In genomic region chr6:88166901-88167624, GRCh38 we compare ENCODE assay signal across 8 cellular contexts. TPM values are rescaled to one million over a fixed set of nuclear protein-coding genes. Genes with fewer than 3 reads are reported as not detected.
DNase-seq lines count a peak whose midpoint lies in the region; ATAC-seq lines count a peak whose summit lies in the region.

No MANE protein-coding gene starts in this region.

- no peaks in the 10 kb centered on the region for H3K79me1 ChIP-seq in trophoblast cell (ENCODE audit: low read length)

- H2BK120ac ChIP-seq in trophoblast cell (ENCODE audit: insufficient read depth, low read length, poor library complexity): no peak overlapping the region

- no peak overlapping the region for H3K18ac ChIP-seq in trophoblast cell (ENCODE audit: low read length)

- DNase-seq in DMS79 treated with DMSO at 0.1 percent for 48 hours (lab: John Stamatoyannopoulos, UW) (peak; percentile 2), DMS79 (lab: John Stamatoyannopoulos, UW) (no peak), RPMI8226 (peak; percentile 2), trophoblast cell (no peak)

- peaks cover 3% of the 10 kb centered on the region for H3K9me3 ChIP-seq in trophoblast cell (ENCODE audit: insufficient read depth, low read depth, low read length)

- H3K4me2 ChIP-seq in trophoblast cell (ENCODE audit: low read length): peak overlapping the region; percentile 75

- H3K79me2 ChIP-seq in trophoblast cell (ENCODE audit: control insufficient read depth, insufficient read depth, low read length, poor library complexity): no peaks in the 10 kb centered on the region

- no peak overlapping the region for H2AK5ac ChIP-seq in trophoblast cell (ENCODE audit: low read length)

- H2BK12ac ChIP-seq in trophoblast cell (ENCODE audit: low read length): no peak overlapping the region

- peaks cover 4 to 15% of the 10 kb centered on the region in 2 experiments for H3K4me1 ChIP-seq in trophoblast cell (ENCODE audit: control insufficient read depth in 1 of 2, insufficient read depth in 2 of 2, low read length in 2 of 2)

- H3K4ac ChIP-seq in trophoblast cell (ENCODE audit: low read depth, low read length): no peak overlapping the region

- no peak overlapping the region for H2BK5ac ChIP-seq in trophoblast cell (ENCODE audit: low read depth, low read length, poor library complexity)

- H4K91ac ChIP-seq in trophoblast cell (ENCODE audit: low read depth, low read length): no peak overlapping the region

- H3K27me3 ChIP-seq in trophoblast cell (ENCODE audit: insufficient read depth, low read length): peaks cover 36% of the 10 kb centered on the region

- H3K36me3 ChIP-seq in trophoblast cell (ENCODE audit: control insufficient read depth in 1 of 2, insufficient read depth in 2 of 2, low read length in 2 of 2): no peaks in the 10 kb centered on the region

- no peak overlapping the region for H4K8ac ChIP-seq in trophoblast cell (ENCODE audit: low read depth, low read length)

- no peak overlapping the region for H3K14ac ChIP-seq in trophoblast cell (ENCODE audit: low read length)

- peak overlapping the region; percentile 64 for H3K4me3 ChIP-seq in trophoblast cell (ENCODE audit: low read depth, low read length)

- no peak overlapping the region for H3K23ac ChIP-seq in trophoblast cell (ENCODE audit: low read length)

- no peak overlapping the region for H4K12ac ChIP-seq in trophoblast cell (ENCODE audit: low read depth, low read length)

- peak; percentile 26 for ATAC-seq in HG02571 (IDR thresholded peaks at IDR 0.05; ENCODE audit: unreplicated experiment)
- ATAC-seq in esophagus mucosa: peak; percentile 7
- no peak for ATAC-seq in GM18519 (IDR thresholded peaks at IDR 0.05; ENCODE audit: low FRiP score, unreplicated experiment)
- no peak for ATAC-seq in HG02938 (IDR thresholded peaks at IDR 0.05; ENCODE audit: unreplicated experiment)

- H3K27ac ChIP-seq in trophoblast cell (ENCODE audit: low read depth, low read length): no peak overlapping the region

- no CpG with 5 or more reads among the region's 81 CpGs for WGBS in trophoblast cell (ENCODE audit: extremely low coverage, insufficient coverage, insufficient read length)

- H3K9ac ChIP-seq in trophoblast cell (ENCODE audit: low read length): no peak overlapping the region

- H2AFZ ChIP-seq in trophoblast cell (ENCODE audit: insufficient read depth, low read length, poor library complexity): peak overlapping the region; percentile 11

RNA-seq across cellular contexts. Expression of gene CNR1, which starts 0.9 kb away (rescaled TPM):
- total RNA-seq in esophagus mucosa: 0.72 TPM
- 0.01 and 0.03 TPM in 2 replicates for polyA plus RNA-seq in trophoblast cell (2013)

Comparison
In these comparisons a context has a peak if more than half of its experiments do, and no peak if none do; other contexts are left out.
1. DNase-seq: peak in DMS79 treated with DMSO at 0.1 percent for 48 hours (single experiment) and RPMI8226 (single experiment); none in DMS79 (single experiment) and trophoblast cell (0 of 2).
2. ATAC-seq: peak in HG02571 (single experiment) and esophagus mucosa (single experiment); none in GM18519 (single experiment) and HG02938 (single experiment).